In genomic region chr3:147392083-147392916, GRCh38 we compare ENCODE assay signal across 7 cellular contexts.
DNase-seq lines count a peak whose midpoint lies in the region; ATAC-seq lines count a peak whose summit lies in the region.

No MANE protein-coding gene starts in this region.

- H3K27me3 ChIP-seq in iPS-20b (ENCODE audit: insufficient read depth, low read length) = peaks cover 100% of the 10 kb centered on the region

- peak overlapping the region; percentile 76 for H3K27ac Mint-ChIP-seq in stimulated activated naive B cell treated with anti-CD40 and anti-IgM and Interleukin-4, amounts not matched to agents 10 μg/mL and 1 μg/mL and 100 μg/mL, for 72 hours

- no peaks in the 10 kb centered on the region; the same call in 1 of the 2 replicates for H3K9me3 ChIP-seq in iPS-20b (ENCODE audit: insufficient read depth, low read depth, low read length)

- H3K9ac ChIP-seq in iPS-20b (ENCODE audit: low read depth, low read length) = peak overlapping the region; percentile 67; the same call in 1 of the 2 replicates

- H3K9me3 Mint-ChIP-seq in stimulated activated naive B cell treated with anti-CD40 and anti-IgM and Interleukin-4, amounts not matched to agents 10 μg/mL and 1 μg/mL and 100 μg/mL, for 72 hours = peaks cover 4 to 5% of the 10 kb centered on the region in 2 donors

- no peak overlapping the region for H3K4me3 Mint-ChIP-seq in stimulated activated naive B cell treated with anti-CD40 and anti-IgM and Interleukin-4, amounts not matched to agents 10 μg/mL and 1 μg/mL and 100 μg/mL, for 72 hours

- peaks cover 10 to 12% of the 10 kb centered on the region in 2 donors for H3K4me1 Mint-ChIP-seq in stimulated activated naive B cell treated with anti-CD40 and anti-IgM and Interleukin-4, amounts not matched to agents 10 μg/mL and 1 μg/mL and 100 μg/mL, for 72 hours

- peaks cover 66 to 94% of the 10 kb centered on the region in 2 donors for H3K27me3 Mint-ChIP-seq in stimulated activated naive B cell treated with anti-CD40 and anti-IgM and Interleukin-4, amounts not matched to agents 10 μg/mL and 1 μg/mL and 100 μg/mL, for 72 hours

- peaks cover 8 to 10% of the 10 kb centered on the region in 2 donors for H3K36me3 Mint-ChIP-seq in stimulated activated naive B cell treated with anti-CD40 and anti-IgM and Interleukin-4, amounts not matched to agents 10 μg/mL and 1 μg/mL and 100 μg/mL, for 72 hours

- peak; percentile 80 for DNase-seq in astrocyte of the hippocampus (ENCODE audit: low read depth, low spot score)
- no peak for DNase-seq in stimulated activated naive B cell treated with anti-CD40 and anti-IgM and Interleukin-4, amounts not matched to agents 10 μg/mL and 1 μg/mL and 100 μg/mL, for 72 hours
- no peak for DNase-seq in activated CD4-positive, alpha-beta T cell treated with anti-CD3 and anti-CD28 coated beads, Interleukin-2, amount 50 U/mL, for 1 hour

- peaks cover 16% of the 10 kb centered on the region; the same call in 1 of the 2 replicates for H3K4me1 ChIP-seq in iPS-20b (ENCODE audit: insufficient read depth, low read length)

- ATAC-seq in HG03432 (IDR thresholded peaks at IDR 0.05; ENCODE audit: unreplicated experiment) (peak; percentile 40), HG02623 (IDR thresholded peaks at IDR 0.05; ENCODE audit: unreplicated experiment) (no peak), HG02970 (IDR thresholded peaks at IDR 0.05; ENCODE audit: low FRiP score, unreplicated experiment) (no peak)
- no peak for ATAC-seq in stimulated activated naive B cell treated with anti-CD40 and anti-IgM and Interleukin-4, amounts not matched to agents 10 μg/mL and 1 μg/mL and 100 μg/mL, for 72 hours (replicated peaks)

- H3K36me3 ChIP-seq in iPS-20b (ENCODE audit: insufficient read depth, low read depth, low read length) = no peaks in the 10 kb centered on the region

- no peak overlapping the region for H3K27ac ChIP-seq in iPS-20b (ENCODE audit: low read length)

- peak overlapping the region; percentile 70 for H3K4me3 ChIP-seq in iPS-20b (ENCODE audit: low read length)
